Comparison of ENCODE assay signal across 16 cellular contexts in the genomic region with DNA sequence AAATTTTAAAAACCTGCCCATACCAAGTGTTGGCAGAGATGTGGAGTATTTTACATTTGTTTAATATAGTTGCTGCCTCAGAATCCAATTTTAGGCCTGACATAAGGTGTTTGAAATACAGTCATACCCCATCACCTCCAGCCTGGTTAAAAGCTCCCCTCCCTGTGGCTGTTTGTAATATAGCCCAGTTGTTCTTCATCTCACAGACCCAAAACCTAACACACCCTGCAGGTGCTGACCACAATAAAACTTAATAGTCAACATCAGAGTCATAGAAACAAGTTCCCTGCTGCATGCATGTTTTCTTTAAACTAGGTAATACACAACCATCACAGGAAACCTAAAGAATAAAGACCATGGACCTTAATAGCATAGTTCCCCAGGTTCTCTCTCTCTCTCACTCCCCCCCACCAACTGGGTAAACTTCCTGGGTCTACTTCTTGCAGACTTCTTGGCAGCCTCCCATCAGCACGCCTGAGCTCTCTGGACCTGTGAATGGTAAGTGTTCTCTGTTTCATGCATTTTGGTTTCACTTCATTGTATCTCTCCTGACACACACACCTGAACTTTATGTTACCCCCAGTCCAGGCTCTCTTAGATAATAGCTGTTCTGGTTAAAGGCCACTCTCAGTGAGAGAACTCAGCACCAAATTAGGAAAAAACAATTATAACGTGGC.
A peak's percentile ranks its signal among the peaks of the same experiment; 100 is the strongest.
DNase-seq lines count a peak whose midpoint lies in the region; ATAC-seq and TF ChIP-seq lines count a peak whose summit lies in the region.
"Had no signal": no experiment of that assay in that cellular context is flagged by ENCODE, and none has a peak within 500 bp of the region (broad histone marks: within the 10 kb centered on the region; RNA-seq: fewer than 3 reads in every experiment).

No MANE protein-coding gene starts in this region.

- no peak overlapping the region for H3K4me3 ChIP-seq in mucosa of descending colon
- H3K4me3 ChIP-seq in BE2C (ENCODE audit: low read depth, low read length) = no peak overlapping the region
- H3K4me3 ChIP-seq: ovary, Peyer's patch, tibial artery had no signal

- TF ChIP-seq CTCF in mucosa of descending colon (IDR thresholded peaks at IDR 0.05) (no peak), BE2C (IDR thresholded peaks at IDR 0.05; ENCODE audit: low read depth, low read length) (no peak)

- H3K9me3 ChIP-seq in mucosa of descending colon (no peaks in the 10 kb centered on the region), BE2C (no peaks in the 10 kb centered on the region; the same call in 1 of the 2 replicates)
- H3K9me3 ChIP-seq: ovary, Peyer's patch, tibial artery had no signal

- ATAC-seq in GM19043 (IDR thresholded peaks at IDR 0.05; ENCODE audit: low read depth, unreplicated experiment) = peak; percentile 82
- peak; percentile 93 for ATAC-seq in HG02571 (IDR thresholded peaks at IDR 0.05; ENCODE audit: unreplicated experiment)
- ATAC-seq in HG03442 (IDR thresholded peaks at IDR 0.05; ENCODE audit: unreplicated experiment) = peak; percentile 91
- peak; percentile 71 for ATAC-seq in mucosa of descending colon
- ATAC-seq: activated T-cell treated with anti-CD3 and anti-CD28 coated beads, Interleukin-2, amount 50 U/mL, for 72 hours; left lobe of liver had no signal

- DNase-seq in mucosa of descending colon (peak in 2 of 3 donors; percentile 17 to 23), BE2C (no peak), RKO (ENCODE audit: low spot score) (no peak), cerebellum (ENCODE audit: low spot score) (no peak), medulla oblongata (ENCODE audit: extremely low spot score) (no peak)
- DNase-seq: activated T-cell treated with anti-CD3 and anti-CD28 coated beads, Interleukin-2, amount 50 U/mL, for 72 hours; central memory CD4-positive, alpha-beta T cell; NCI-H1417 treated with DMSO at 0.1 percent for 48 hours; ovary; Peyer's patch; stimulated activated CD4-positive, alpha-beta T cell treated with anti-CD3 and anti-CD28 coated beads, Interleukin-4, amount 100 ng/mL, for 4 hours; tibial artery had no signal

- H3K36me3 ChIP-seq in mucosa of descending colon (ENCODE audit: low read depth) (no peaks in the 10 kb centered on the region), BE2C (no peaks in the 10 kb centered on the region)
- H3K36me3 ChIP-seq: ovary, Peyer's patch, tibial artery had no signal

- no peaks in the 10 kb centered on the region for H3K27me3 ChIP-seq in BE2C
- H3K27me3 ChIP-seq: ovary, Peyer's patch, tibial artery had no signal

- intact Hi-C loops in mucosa of descending colon (cut with DNase I, micrococcal nuclease) = no loop called here

- no peaks in the 10 kb centered on the region for H3K4me1 ChIP-seq in mucosa of descending colon (ENCODE audit: low read depth)
- H3K4me1 ChIP-seq in BE2C = no peaks in the 10 kb centered on the region
- H3K4me1 ChIP-seq: Peyer's patch, tibial artery had no signal

Comparison
In these comparisons a context has a peak if more than half of its experiments do, and no peak if none do; other contexts are left out.
1. DNase-seq: peak in mucosa of descending colon (2 of 3); none in BE2C (single experiment), RKO (single experiment), cerebellum (single experiment) and medulla oblongata (single experiment).
2. Peak in every context shown above with its lines, with median percentiles within 50 percentile points of each other: ATAC-seq.